In the genomic region with DNA sequence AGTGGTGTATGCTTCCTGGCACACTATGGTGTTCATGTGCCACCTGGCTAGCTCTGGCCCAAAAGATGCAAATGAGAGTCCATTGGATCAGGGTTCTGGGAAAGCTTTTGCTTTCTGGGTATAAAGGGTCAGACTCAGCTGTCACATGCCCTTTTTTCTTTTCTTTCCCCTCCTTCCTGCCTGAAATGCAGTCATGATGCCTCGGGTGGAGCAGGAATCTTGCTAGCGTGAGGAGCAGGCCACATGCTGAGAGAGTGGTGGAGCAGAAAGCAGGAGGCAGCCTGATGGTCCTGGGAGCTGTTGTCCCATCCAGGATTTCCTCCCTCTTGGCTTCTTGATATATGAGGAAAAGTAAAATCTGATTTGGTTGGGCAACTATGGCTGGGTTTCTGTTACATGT, we compare ENCODE assay signal across 33 cellular contexts. TPM values are rescaled to one million over a fixed set of nuclear protein-coding genes. Genes with fewer than 3 reads are reported as not detected.
"Had no signal": no experiment of that assay in that cellular context is flagged by ENCODE, and none has a peak within 500 bp of the region (broad histone marks: within the 10 kb centered on the region; RNA-seq: fewer than 3 reads in every experiment).

No MANE protein-coding gene starts in this region.

- H3K4me3 ChIP-seq: cardiac muscle cell had no signal

- FAIRE-seq: RCC 7860 had no signal

- H3K27ac Mint-ChIP-seq: activated B cell treated with CpG ODN at 0.5 μM for 24 hours; activated CD4-positive, alpha-beta memory T cell treated with anti-CD3 and anti-CD28 coated beads for 36 hours; activated CD8-positive, alpha-beta memory T cell treated with anti-CD3 and anti-CD28 coated beads, Interleukin-2, amount 10 ng/mL, durations not matched to agents 7 days and 5 days; activated naive CD4-positive, alpha-beta T cell treated with anti-CD3 and anti-CD28 coated beads, Interleukin-2, amount 10 ng/mL, durations not matched to agents 7 days and 5 days; activated naive CD8-positive, alpha-beta T cell had no signal

- H3K27ac ChIP-seq: brain microvascular endothelial cell, cardiac muscle cell, RWPE1, VCaP had no signal

- H3K9me3 Mint-ChIP-seq: activated B cell treated with CpG ODN at 0.5 μM for 24 hours; activated CD4-positive, alpha-beta memory T cell treated with anti-CD3 and anti-CD28 coated beads for 36 hours; activated naive CD4-positive, alpha-beta T cell treated with anti-CD3 and anti-CD28 coated beads, Interleukin-2, amount 10 ng/mL, durations not matched to agents 7 days and 5 days; central memory CD8-positive, alpha-beta T cell had no signal

- DNase-seq: activated B cell treated with CpG ODN at 0.5 μM for 24 hours; activated CD4-positive, alpha-beta memory T cell treated with anti-CD3 and anti-CD28 coated beads for 36 hours; activated CD4-positive, alpha-beta T cell treated with anti-CD3 and anti-CD28 coated beads for 4 hours; activated CD4-positive, alpha-beta T cell treated with anti-CD3 and anti-CD28 coated beads, Interleukin-2, amount 50 U/mL, for 1 hour; activated CD4-positive, CD25-positive, alpha-beta regulatory T cell treated with anti-CD3 and anti-CD28 coated beads, Interleukin-2, amount 50 U/mL, for 72 hours; activated CD8-positive, alpha-beta memory T cell treated with anti-CD3 and anti-CD28 coated beads for 24 hours; activated CD8-positive, alpha-beta memory T cell treated with anti-CD3 and anti-CD28 coated beads, Interleukin-2, amount 10 ng/mL, durations not matched to agents 7 days and 5 days; activated CD8-positive, alpha-beta memory T cell treated with anti-CD3 and anti-CD28 coated beads, Interleukin-2, amount 50 U/mL, for 48 hours; activated effector memory CD4-positive, alpha-beta T cell treated with Interleukin-2 at 50 U/mL for 16 hours; activated naive CD4-positive, alpha-beta T cell treated with anti-CD3 and anti-CD28 coated beads, Interleukin-2, amount 10 ng/mL, durations not matched to agents 7 days and 5 days; activated T-cell treated with anti-CD3 and anti-CD28 coated beads, Interleukin-2, amount 50 U/mL, for 48 hours; amniotic stem cell; brain microvascular endothelial cell; NCI-H1105 treated with DMSO at 0.1 percent for 48 hours; NCI-H1436; NCI-H1694; NCI-H1930; NCI-H2081 treated with DMSO at 0.1 percent for 48 hours; NCI-H226; NCI-H446 treated with DMSO at 0.1 percent for 48 hours; NCI-H524 treated with DMSO at 0.1 percent for 48 hours; SIG-M5; T-helper 1 cell; T-helper 2 cell; T-helper 9 cell had no signal

- H3K27me3 ChIP-seq: brain microvascular endothelial cell had no signal

- H3K4me3 Mint-ChIP-seq: activated B cell treated with CpG ODN at 0.5 μM for 24 hours; activated CD4-positive, alpha-beta memory T cell treated with anti-CD3 and anti-CD28 coated beads for 36 hours; activated CD8-positive, alpha-beta memory T cell treated with anti-CD3 and anti-CD28 coated beads, Interleukin-2, amount 10 ng/mL, durations not matched to agents 7 days and 5 days; activated naive CD4-positive, alpha-beta T cell treated with anti-CD3 and anti-CD28 coated beads, Interleukin-2, amount 10 ng/mL, durations not matched to agents 7 days and 5 days; activated naive CD8-positive, alpha-beta T cell; central memory CD8-positive, alpha-beta T cell had no signal

- H3K36me3 ChIP-seq: brain microvascular endothelial cell, cardiac muscle cell had no signal

- H3K36me3 Mint-ChIP-seq: activated CD4-positive, alpha-beta memory T cell treated with anti-CD3 and anti-CD28 coated beads for 36 hours; activated naive CD8-positive, alpha-beta T cell had no signal

RNA-seq across cellular contexts. Expression of a gene that starts 9.0 kb away (rescaled TPM):
- total RNA-seq: activated B cell treated with CpG ODN at 0.5 μM for 24 hours; activated CD4-positive, alpha-beta memory T cell treated with anti-CD3 and anti-CD28 coated beads for 36 hours; activated CD8-positive, alpha-beta memory T cell treated with anti-CD3 and anti-CD28 coated beads, Interleukin-2, amount 10 ng/mL, durations not matched to agents 7 days and 5 days; aorta; Right ventricle myocardium inferior had no signal
- polyA plus RNA-seq: aorta, cardiac muscle cell had no signal
